ENCODE assay signal across 19 cellular contexts in the genomic region with DNA sequence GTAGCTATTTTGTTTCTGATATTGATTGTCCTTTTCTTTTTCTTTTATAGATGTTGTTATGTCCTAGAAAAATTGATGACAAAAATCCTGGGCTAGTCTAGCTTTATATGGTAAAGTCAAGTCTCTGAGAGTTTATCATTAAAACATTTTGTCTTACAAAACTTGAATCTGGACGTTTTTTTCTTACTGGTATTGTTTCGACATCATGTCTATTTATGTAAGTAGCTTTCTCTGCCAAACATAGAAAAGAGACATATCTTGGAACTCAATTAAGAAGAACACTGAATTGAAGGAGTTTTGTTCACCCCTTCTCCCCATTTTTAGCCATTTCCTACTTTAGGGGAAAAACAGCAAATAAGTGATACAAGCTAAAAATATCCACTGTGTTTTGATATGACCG.
A peak's percentile ranks its signal among the peaks of the same experiment; 100 is the strongest.
DNase-seq lines count a peak whose midpoint lies in the region; ATAC-seq and TF ChIP-seq lines count a peak whose summit lies in the region.
"Had no signal": no experiment of that assay in that cellular context is flagged by ENCODE, and none has a peak within 500 bp of the region (broad histone marks: within the 10 kb centered on the region; RNA-seq: fewer than 3 reads in every experiment).

No MANE protein-coding gene starts in this region.

- H3K9me3 Mint-ChIP-seq in activated CD4-positive, alpha-beta memory T cell treated with anti-CD3 and anti-CD28 coated beads, Interleukin-2, amount 10 ng/mL, durations not matched to agents 7 days and 5 days, result no peaks in the 10 kb centered on the region
- H3K9me3 Mint-ChIP-seq: CD4-positive, alpha-beta T cell had no signal

- ATAC-seq in Right ventricle myocardium inferior (peak; percentile 37), left ventricle myocardium superior (peak; percentile 42), HG03280 (IDR thresholded peaks at IDR 0.05; ENCODE audit: unreplicated experiment) (no peak)
- ATAC-seq: HCT116, K562 had no signal

- no peak for TF ChIP-seq CTCF in fibroblast of mammary gland (conservative IDR thresholded peaks at IDR 0.05; ENCODE audit: control insufficient read depth, insufficient read depth, low read depth, low read length)

- no peaks in the 10 kb centered on the region for H3K36me3 Mint-ChIP-seq in activated CD4-positive, alpha-beta memory T cell treated with anti-CD3 and anti-CD28 coated beads, Interleukin-2, amount 10 ng/mL, durations not matched to agents 7 days and 5 days (ENCODE audit: low read depth)

- peak overlapping the region; percentile 93 for H3K27ac ChIP-seq in temporal lobe (ENCODE audit: low read depth, low read length)
- H3K27ac ChIP-seq: 22Rv1 had no signal

- CTCF ChIA-PET in activated CD4-positive, alpha-beta memory T cell treated with anti-CD3 and anti-CD28 coated beads, Interleukin-2, amount 10 ng/mL, durations not matched to agents 7 days and 5 days (lab: Charles Lee), result no interaction called here

- H3K27ac Mint-ChIP-seq in activated CD4-positive, alpha-beta memory T cell treated with anti-CD3 and anti-CD28 coated beads, Interleukin-2, amount 10 ng/mL, durations not matched to agents 7 days and 5 days, result no peak overlapping the region
- H3K27ac Mint-ChIP-seq: CD4-positive, alpha-beta T cell had no signal

- H3K4me3 ChIP-seq in fibroblast of mammary gland (ENCODE audit: control insufficient read depth, low read depth, low read length), result no peak overlapping the region
- H3K4me3 ChIP-seq: K562 had no signal

- intact Hi-C loops in Right ventricle myocardium inferior (cut with DNase I) (no loop called here), cardiac septum (cut with DNase I) (no loop called here), left ventricle myocardium superior (cut with micrococcal nuclease) (no loop called here)

- no peaks in the 10 kb centered on the region for H3K27me3 Mint-ChIP-seq in activated CD4-positive, alpha-beta memory T cell treated with anti-CD3 and anti-CD28 coated beads, Interleukin-2, amount 10 ng/mL, durations not matched to agents 7 days and 5 days
- H3K27me3 Mint-ChIP-seq: CD4-positive, alpha-beta T cell had no signal

- DNase-seq in Right ventricle myocardium inferior (ENCODE audit: missing footprints), result no peak
- DNase-seq in cardiac septum (ENCODE audit: low spot score), result no peak
- peak; percentile 30 for DNase-seq in fibroblast of mammary gland (ENCODE audit: low read depth)
- no peak for DNase-seq in left ventricle myocardium superior
- DNase-seq in GF-D8 (lab: John Stamatoyannopoulos, UW), result no peak
- DNase-seq in activated CD4-positive, alpha-beta memory T cell treated with anti-CD3 and anti-CD28 coated beads, Interleukin-2, amount 10 ng/mL, durations not matched to agents 7 days and 5 days, result no peak
- DNase-seq: BE2C; CD4-positive, alpha-beta T cell; EL; MV-4-11; NCI-H1417 treated with DMSO at 0.1 percent for 48 hours; NCI-H1930; NCI-H446 treated with DMSO at 0.1 percent for 48 hours; OCI-M1 had no signal

- POLR2A ChIA-PET in activated CD4-positive, alpha-beta memory T cell treated with anti-CD3 and anti-CD28 coated beads, Interleukin-2, amount 10 ng/mL, durations not matched to agents 7 days and 5 days (lab: Charles Lee), result no interaction called here

- no peak overlapping the region for H3K4me3 Mint-ChIP-seq in activated CD4-positive, alpha-beta memory T cell treated with anti-CD3 and anti-CD28 coated beads, Interleukin-2, amount 10 ng/mL, durations not matched to agents 7 days and 5 days
- H3K4me3 Mint-ChIP-seq: CD4-positive, alpha-beta T cell had no signal

- H3K4me1 Mint-ChIP-seq in activated CD4-positive, alpha-beta memory T cell treated with anti-CD3 and anti-CD28 coated beads, Interleukin-2, amount 10 ng/mL, durations not matched to agents 7 days and 5 days, result no peaks in the 10 kb centered on the region
